ENCODE assay signal across 11 cellular contexts in genomic region chr5:140403613-140404012, GRCh38. TPM values are rescaled to one million over a fixed set of nuclear protein-coding genes. Genes with fewer than 3 reads are reported as not detected.
DNase-seq lines count a peak whose midpoint lies in the region; ATAC-seq and TF ChIP-seq lines count a peak whose summit lies in the region.
"Had no signal": no experiment of that assay in that cellular context is flagged by ENCODE, and none has a peak within 500 bp of the region (broad histone marks: within the 10 kb centered on the region; RNA-seq: fewer than 3 reads in every experiment).

No MANE protein-coding gene starts in this region.

- intact Hi-C loops in right cardiac atrium (cut with DNase I): loop anchor here in 1 of 4 donors (10.0 kb wide), 1 partner anchor 241 kb away; the partner anchor contains the start of genes IK and NDUFA2
- intact Hi-C loops in Right ventricle myocardium inferior (cut with DNase I): loop anchor here (5.0 kb wide), 3 partner anchors 144 to 289 kb away; partner anchors contain the start of genes EIF4EBP3, HARS1, HARS2 and TMCO6
- intact Hi-C loops in breast epithelium (cut with DNase I; ENCODE audit: low total_unique reads): no loop called here
- intact Hi-C loops in vagina (cut with DNase I): loop anchor here (10.0 kb wide), 1 partner anchor 141 kb away; the partner anchor contains the start of gene EIF4EBP3

- WGBS in right cardiac atrium: 70% methylated on average over 5 of the region's 5 CpGs

- CTCF ChIA-PET in RWPE1 (lab: Yijun Ruan, JAX): interaction anchor here (0.7 kb wide), 1 partner anchor 141 kb away, joined by 4 read pairs; no protein-coding TSS in a partner anchor

- no peak for DNase-seq in right cardiac atrium
- DNase-seq in Right ventricle myocardium inferior (ENCODE audit: missing footprints): no peak
- DNase-seq in breast epithelium (ENCODE audit: low spot score in 2 of 2): no peak
- no peak for DNase-seq in vagina (ENCODE audit: extremely low spot score in 2 of 2)
- DNase-seq in NCI-H526 treated with DMSO at 0.1 percent for 48 hours (lab: John Stamatoyannopoulos, UW): no peak
- DNase-seq in 8988T: no peak
- DNase-seq in RWPE1 (ENCODE audit: low spot score): no peak
- DNase-seq: aorta; CD4-positive, alpha-beta T cell; NCI-H2029 treated with DMSO at 0.1 percent for 48 hours had no signal

- H3K36me3 ChIP-seq in breast epithelium: no peaks in the 10 kb centered on the region
- no peaks in the 10 kb centered on the region for H3K36me3 ChIP-seq in mucosa of rectum (ENCODE audit: control insufficient read depth in 2 of 2, insufficient read depth in 2 of 2, low read length in 2 of 2)
- peaks cover 0 to 7% of the 10 kb centered on the region in 2 donors for H3K36me3 ChIP-seq in vagina

- TF ChIP-seq CTCF in breast epithelium (IDR thresholded peaks at IDR 0.05): no peak
- no peak for TF ChIP-seq CTCF in vagina (IDR thresholded peaks at IDR 0.05)
- no peak for TF ChIP-seq CTCF in RWPE1 (conservative IDR thresholded peaks at IDR 0.05; ENCODE audit: low read depth)

- peak overlapping the region in 1 of 2 donors; percentile 26 for H3K9ac ChIP-seq in mucosa of rectum (ENCODE audit: low read depth in 1 of 2, low read length in 2 of 2)

- H3K27ac ChIP-seq in right cardiac atrium (ENCODE audit: low read length) (no peak overlapping the region), breast epithelium (no peak overlapping the region), mucosa of rectum (ENCODE audit: low read depth in 2 of 2, low read length in 2 of 2) (no peak overlapping the region), vagina (no peak overlapping the region), RWPE1 (no peak overlapping the region)

- no peak for ATAC-seq in right cardiac atrium
- no peak for ATAC-seq in Right ventricle myocardium inferior

- POLR2A ChIA-PET in RWPE1 (lab: Yijun Ruan, JAX; ENCODE audit: low non-redundant PET): no interaction called here

- H3K4me3 ChIP-seq in right cardiac atrium (ENCODE audit: low read length) (peak overlapping the region; percentile 73), breast epithelium (peak overlapping the region; percentile 93 to 99 (median 97)), mucosa of rectum (ENCODE audit: low read length in 2 of 2) (peak overlapping the region; percentile 83 to 97), vagina (peak overlapping the region; percentile 95 to 99)

- no peak for TF ChIP-seq POLR2A in breast epithelium (IDR thresholded peaks at IDR 0.05)
- no peak for TF ChIP-seq POLR2A in vagina (IDR thresholded peaks at IDR 0.05)

- H3K4me1 ChIP-seq in right cardiac atrium (ENCODE audit: control insufficient read depth, insufficient read depth, low read length) (peaks cover 10% of the 10 kb centered on the region), breast epithelium (no peaks in the 10 kb centered on the region), mucosa of rectum (ENCODE audit: control insufficient read depth in 2 of 2, insufficient read depth in 2 of 2, low read length in 2 of 2) (peaks cover 18 to 26% of the 10 kb centered on the region in 2 donors), vagina (peaks cover 64% of the 10 kb centered on the region)

- H3K9me3 ChIP-seq in right cardiac atrium (ENCODE audit: control insufficient read depth, low read length): no peaks in the 10 kb centered on the region
- no peaks in the 10 kb centered on the region for H3K9me3 ChIP-seq in breast epithelium
- no peaks in the 10 kb centered on the region for H3K9me3 ChIP-seq in mucosa of rectum (ENCODE audit: control insufficient read depth in 2 of 2, low read length in 2 of 2)
- H3K9me3 ChIP-seq in vagina: no peaks in the 10 kb centered on the region

- H3K27me3 ChIP-seq in right cardiac atrium (ENCODE audit: control insufficient read depth, insufficient read depth) (no peaks in the 10 kb centered on the region), breast epithelium (no peaks in the 10 kb centered on the region), mucosa of rectum (ENCODE audit: control insufficient read depth in 2 of 2, insufficient read depth in 2 of 2, low read length in 2 of 2) (no peaks in the 10 kb centered on the region), vagina (no peaks in the 10 kb centered on the region)

RNA-seq across cellular contexts. Expression of gene ANKHD1, which starts 2.0 kb away (rescaled TPM):
- total RNA-seq in right cardiac atrium (10 to 100 TPM; 59.8 to 69.1 (median 62.4) TPM), Right ventricle myocardium inferior (57.2 TPM), breast epithelium (100 to 1,000 TPM; 133 to 196 (median 158) TPM), vagina (140 TPM)
- polyA plus RNA-seq in right cardiac atrium: 36.1 TPM

RNA-seq across cellular contexts. Expression of gene SLC4A9, which starts 43.6 kb away (rescaled TPM):
- total RNA-seq in right cardiac atrium (under 1 TPM in 2 of 4 donors, not detected in 2; 0.25 to 0.26 TPM), Right ventricle myocardium inferior (not detected), breast epithelium (not detected), vagina (0.25 TPM)
- polyA plus RNA-seq in right cardiac atrium: 0.05 TPM
- total RNA-seq: aorta; CD4-positive, alpha-beta T cell had no signal
- polyA plus RNA-seq: aorta had no signal

RNA-seq across cellular contexts. Expression of gene HBEGF, which starts 57.2 kb away (rescaled TPM):
- total RNA-seq in right cardiac atrium: 10 to 100 TPM; 17.6 to 26.8 (median 19.5) TPM
- polyA plus RNA-seq in right cardiac atrium: 31.0 TPM
- 20.2 TPM for total RNA-seq in Right ventricle myocardium inferior
- total RNA-seq in breast epithelium: 10 to 100 TPM in 2 of 3 donors, 1 to 10 TPM in 1; 4.3 to 22.9 (median 13.5) TPM
- total RNA-seq in vagina: 16.2 TPM
